1 cellular context compared by ENCODE assay signal in genomic region chr4:182901337-182901736, GRCh38.
TF ChIP-seq lines count a peak whose summit lies in the region.

No MANE protein-coding gene starts in this region.

TF ChIP-seq in HepG2, 621 proteins besides CTCF, POLR2A, EP300 and RAD21:
- TF ChIP-seq ZNF687 (CRISPR knock-in tag; IDR thresholded peaks at IDR 0.05): peak; percentile 45
- peak; percentile 59 for TF ChIP-seq ZBTB38 (CRISPR knock-in tag; IDR thresholded peaks at IDR 0.05)
- no peak for TF ChIP-seq ZMYM2 (CRISPR knock-in tag; IDR thresholded peaks at IDR 0.05)
- no peak for TF ChIP-seq ZNF460 (CRISPR knock-in tag; IDR thresholded peaks at IDR 0.05; ENCODE audit: borderline replicate concordance)
- TF ChIP-seq ZNF441 (CRISPR knock-in tag; IDR thresholded peaks at IDR 0.05; ENCODE audit: borderline replicate concordance): no peak
- no peak for TF ChIP-seq SKIL (CRISPR knock-in tag; IDR thresholded peaks at IDR 0.05; ENCODE audit: borderline replicate concordance)
- peak; percentile 88 for TF ChIP-seq ZBTB33 (CRISPR knock-in tag; IDR thresholded peaks at IDR 0.05)
